Comparison of ENCODE assay signal across 25 cellular contexts in genomic region chr6:169932491-169932890, GRCh38.
A peak's percentile ranks its signal among the peaks of the same experiment; 100 is the strongest.
DNase-seq lines count a peak whose midpoint lies in the region; ATAC-seq, FAIRE-seq and TF ChIP-seq lines count a peak whose summit lies in the region.
"Had no signal": no experiment of that assay in that cellular context is flagged by ENCODE, and none has a peak within 500 bp of the region (broad histone marks: within the 10 kb centered on the region; RNA-seq: fewer than 3 reads in every experiment).

No MANE protein-coding gene starts in this region.

- no peak overlapping the region for H3K4me3 ChIP-seq in bronchial epithelial cell (ENCODE audit: low read depth, low read length)
- H3K4me3 ChIP-seq: heart right ventricle, left lung, ovary, right lobe of liver, thoracic aorta, vagina had no signal

- ATAC-seq in omental fat pad (ENCODE audit: low FRiP score) = peak; percentile 81
- no peak for ATAC-seq in GM19023 (IDR thresholded peaks at IDR 0.05; ENCODE audit: unreplicated experiment)
- ATAC-seq in HG03520 (IDR thresholded peaks at IDR 0.05; ENCODE audit: unreplicated experiment) = no peak
- ATAC-seq: activated T-helper 17 cell treated with anti-CD3 and anti-CD28 coated beads, Interleukin-2, amount 50 U/mL, for 72 hours; heart right ventricle; left lung; naive thymus-derived CD4-positive, alpha-beta T cell; right lobe of liver had no signal

- H3K27me3 ChIP-seq in bronchial epithelial cell (ENCODE audit: control insufficient read depth, insufficient read depth, low read length) = peaks cover 4% of the 10 kb centered on the region
- H3K27me3 ChIP-seq: ovary, right lobe of liver, vagina had no signal

- no peak for TF ChIP-seq CTCF in bronchial epithelial cell (IDR thresholded peaks at IDR 0.05; ENCODE audit: insufficient read depth, low read length, severe bottlenecking)
- TF ChIP-seq CTCF in omental fat pad (IDR thresholded peaks at IDR 0.05) = no peak

- no peak for FAIRE-seq in bronchial epithelial cell (lab: Jason Lieb, UNC)
- FAIRE-seq: HTR-8/SVneo had no signal

- DNase-seq in DMS53 (lab: John Stamatoyannopoulos, UW) = peak; percentile 94
- DNase-seq in NCI-H2029 treated with DMSO at 0.1 percent for 48 hours (lab: John Stamatoyannopoulos, UW) = peak; percentile 86
- DNase-seq in bronchial epithelial cell (ENCODE audit: low read depth) = peak; percentile 55
- DNase-seq in omental fat pad (ENCODE audit: low spot score) = no peak
- no peak for DNase-seq in Kasumi-1 (lab: John Stamatoyannopoulos, UW)
- DNase-seq in HuH-7 (ENCODE audit: low spot score) = no peak
- DNase-seq: activated CD4-positive, alpha-beta T cell treated with anti-CD3 and anti-CD28 coated beads, Interleukin-2, amount 50 U/mL, for 4 hours; activated CD4-positive, CD25-positive, alpha-beta regulatory T cell; activated CD8-positive, alpha-beta memory T cell treated with anti-CD3 and anti-CD28 coated beads, Interleukin-2, amount 50 U/mL, for 48 hours; anterior cingulate cortex; heart right ventricle; left lung; naive thymus-derived CD4-positive, alpha-beta T cell; ovary; right lobe of liver; stimulated activated CD4-positive, alpha-beta T cell treated with anti-CD3 and anti-CD28 coated beads, Interleukin-12 subunit alpha, Interleukin-12 subunit beta, amount 100 ng/mL, for 4 hours; stimulated activated CD4-positive, alpha-beta T cell treated with anti-CD3 and anti-CD28 coated beads, Interleukin-4, amount 100 ng/mL, for 4 hours; stimulated activated naive CD4-positive, alpha-beta T cell; T-helper 9 cell had no signal

- no peaks in the 10 kb centered on the region for H3K36me3 ChIP-seq in bronchial epithelial cell (ENCODE audit: control insufficient read depth, insufficient read depth, low read length)
- H3K36me3 ChIP-seq: heart right ventricle, left lung, ovary, right lobe of liver, thoracic aorta, vagina had no signal

Comparison
In these comparisons a context has a peak if more than half of its experiments do, and no peak if none do; other contexts are left out.
1. DNase-seq: peak in DMS53 (single experiment), NCI-H2029 treated with DMSO at 0.1 percent for 48 hours (single experiment) and bronchial epithelial cell (single experiment); none in omental fat pad (single experiment), Kasumi-1 (0 of 2) and HuH-7 (single experiment).